13 cellular contexts compared by ENCODE assay signal in genomic region chr9:36878986-36879982, GRCh38.
DNase-seq lines count a peak whose midpoint lies in the region; ATAC-seq lines count a peak whose summit lies in the region.
"Had no signal": no experiment of that assay in that cellular context is flagged by ENCODE, and none has a peak within 500 bp of the region (broad histone marks: within the 10 kb centered on the region; RNA-seq: fewer than 3 reads in every experiment).

No MANE protein-coding gene starts in this region.

- no peak overlapping the region for H3K27ac Mint-ChIP-seq in activated T-cell treated with anti-CD3 and anti-CD28 coated beads, Interleukin-2, amount 50 U/mL, for 24 hours
- H3K27ac Mint-ChIP-seq in stimulated activated effector memory CD8-positive, alpha-beta T cell treated with anti-CD3 and anti-CD28 coated beads, Interleukin-12 subunit alpha, Interleukin-12 subunit beta, amount 100 ng/mL, for 72 hours, result no peak overlapping the region
- H3K27ac Mint-ChIP-seq in T-helper 17 cell, result no peak overlapping the region
- H3K27ac Mint-ChIP-seq: activated naive CD4-positive, alpha-beta T cell treated with anti-CD3 and anti-CD28 coated beads, Interleukin-2, amount 50 U/mL, for 24 hours had no signal

- H3K4me1 Mint-ChIP-seq in activated T-cell treated with anti-CD3 and anti-CD28 coated beads, Interleukin-2, amount 50 U/mL, for 4 hours (ENCODE audit: low read depth), result no peaks in the 10 kb centered on the region
- no peaks in the 10 kb centered on the region for H3K4me1 Mint-ChIP-seq in activated T-cell treated with anti-CD3 and anti-CD28 coated beads, Interleukin-2, amount 50 U/mL, for 24 hours (ENCODE audit: low read depth)
- H3K4me1 Mint-ChIP-seq in stimulated activated effector memory CD8-positive, alpha-beta T cell treated with anti-CD3 and anti-CD28 coated beads, Interleukin-12 subunit alpha, Interleukin-12 subunit beta, amount 100 ng/mL, for 72 hours, result peaks cover 8% of the 10 kb centered on the region
- H3K4me1 Mint-ChIP-seq in T-helper 17 cell, result peaks cover 4% of the 10 kb centered on the region
- H3K4me1 Mint-ChIP-seq: activated naive CD4-positive, alpha-beta T cell treated with anti-CD3 and anti-CD28 coated beads, Interleukin-2, amount 50 U/mL, for 24 hours had no signal

- H3K9me3 ChIP-seq in T-helper 17 cell (ENCODE audit: control insufficient read depth, low read length, poor library complexity, severe bottlenecking), result no peaks in the 10 kb centered on the region

- no peaks in the 10 kb centered on the region for H3K9me3 Mint-ChIP-seq in activated T-cell treated with anti-CD3 and anti-CD28 coated beads, Interleukin-2, amount 50 U/mL, for 4 hours
- no peaks in the 10 kb centered on the region for H3K9me3 Mint-ChIP-seq in activated T-cell treated with anti-CD3 and anti-CD28 coated beads, Interleukin-2, amount 50 U/mL, for 24 hours
- H3K9me3 Mint-ChIP-seq in stimulated activated effector memory CD8-positive, alpha-beta T cell treated with anti-CD3 and anti-CD28 coated beads, Interleukin-12 subunit alpha, Interleukin-12 subunit beta, amount 100 ng/mL, for 72 hours, result no peaks in the 10 kb centered on the region
- H3K9me3 Mint-ChIP-seq: activated naive CD4-positive, alpha-beta T cell treated with anti-CD3 and anti-CD28 coated beads, Interleukin-2, amount 50 U/mL, for 24 hours; neural crest cell had no signal

- no peak for DNase-seq in activated T-cell treated with anti-CD3 and anti-CD28 coated beads, Interleukin-2, amount 50 U/mL, for 4 hours
- DNase-seq in activated T-cell treated with anti-CD3 and anti-CD28 coated beads, Interleukin-2, amount 50 U/mL, for 24 hours, result no peak
- DNase-seq in stimulated activated effector memory CD8-positive, alpha-beta T cell treated with anti-CD3 and anti-CD28 coated beads, Interleukin-12 subunit alpha, Interleukin-12 subunit beta, amount 100 ng/mL, for 72 hours (ENCODE audit: low spot score in 2 of 2), result no peak
- DNase-seq in stimulated activated naive CD4-positive, alpha-beta T cell (lab: John Stamatoyannopoulos, UW), result no peak
- DNase-seq in NCI-H2171 treated with DMSO at 0.1 percent for 48 hours (lab: John Stamatoyannopoulos, UW) (no peak), T-helper 17 cell (no peak)
- DNase-seq: effector CD8-positive, alpha-beta T cell; NCI-H345; SW 1271 had no signal

- peaks cover 2% of the 10 kb centered on the region for H3K27me3 Mint-ChIP-seq in activated T-cell treated with anti-CD3 and anti-CD28 coated beads, Interleukin-2, amount 50 U/mL, for 4 hours (ENCODE audit: low read depth)
- H3K27me3 Mint-ChIP-seq in activated T-cell treated with anti-CD3 and anti-CD28 coated beads, Interleukin-2, amount 50 U/mL, for 24 hours, result peaks cover 12% of the 10 kb centered on the region
- peaks cover 40% of the 10 kb centered on the region for H3K27me3 Mint-ChIP-seq in T-helper 17 cell

- no peaks in the 10 kb centered on the region for H3K36me3 Mint-ChIP-seq in activated T-cell treated with anti-CD3 and anti-CD28 coated beads, Interleukin-2, amount 50 U/mL, for 4 hours (ENCODE audit: insufficient read depth)
- H3K36me3 Mint-ChIP-seq in activated T-cell treated with anti-CD3 and anti-CD28 coated beads, Interleukin-2, amount 50 U/mL, for 24 hours (ENCODE audit: low read depth), result no peaks in the 10 kb centered on the region
- no peaks in the 10 kb centered on the region for H3K36me3 Mint-ChIP-seq in stimulated activated effector memory CD8-positive, alpha-beta T cell treated with anti-CD3 and anti-CD28 coated beads, Interleukin-12 subunit alpha, Interleukin-12 subunit beta, amount 100 ng/mL, for 72 hours
- peaks cover 9% of the 10 kb centered on the region for H3K36me3 Mint-ChIP-seq in T-helper 17 cell (ENCODE audit: low read depth)
- H3K36me3 Mint-ChIP-seq: activated naive CD4-positive, alpha-beta T cell treated with anti-CD3 and anti-CD28 coated beads, Interleukin-2, amount 50 U/mL, for 24 hours had no signal

- ATAC-seq in activated T-cell treated with anti-CD3 and anti-CD28 coated beads, Interleukin-2, amount 50 U/mL, for 4 hours, result peak; percentile 54 to 55
- ATAC-seq in GM21576 (IDR thresholded peaks at IDR 0.05; ENCODE audit: unreplicated experiment) (peak; percentile 56), HG03457 (IDR thresholded peaks at IDR 0.05; ENCODE audit: unreplicated experiment) (peak; percentile 45), T-helper 17 cell (no peak)
- peak; percentile 82 for ATAC-seq in stimulated activated effector memory CD8-positive, alpha-beta T cell treated with anti-CD3 and anti-CD28 coated beads, Interleukin-12 subunit alpha, Interleukin-12 subunit beta, amount 100 ng/mL, for 72 hours

- H3K4me3 Mint-ChIP-seq in activated T-cell treated with anti-CD3 and anti-CD28 coated beads, Interleukin-2, amount 50 U/mL, for 4 hours, result no peak overlapping the region
- no peak overlapping the region for H3K4me3 Mint-ChIP-seq in activated T-cell treated with anti-CD3 and anti-CD28 coated beads, Interleukin-2, amount 50 U/mL, for 24 hours
- H3K4me3 Mint-ChIP-seq in stimulated activated effector memory CD8-positive, alpha-beta T cell treated with anti-CD3 and anti-CD28 coated beads, Interleukin-12 subunit alpha, Interleukin-12 subunit beta, amount 100 ng/mL, for 72 hours, result no peak overlapping the region
- no peak overlapping the region for H3K4me3 Mint-ChIP-seq in T-helper 17 cell
- H3K4me3 Mint-ChIP-seq: activated naive CD4-positive, alpha-beta T cell treated with anti-CD3 and anti-CD28 coated beads, Interleukin-2, amount 50 U/mL, for 24 hours; neural crest cell had no signal
